In genomic region chr5:16418471-16418922, GRCh38 we compare ENCODE assay signal across 22 cellular contexts. TPM values are rescaled to one million over a fixed set of nuclear protein-coding genes. Genes with fewer than 3 reads are reported as not detected.
DNase-seq lines count a peak whose midpoint lies in the region; ATAC-seq, FAIRE-seq and TF ChIP-seq lines count a peak whose summit lies in the region.
"Had no signal": no experiment of that assay in that cellular context is flagged by ENCODE, and none has a peak within 500 bp of the region (broad histone marks: within the 10 kb centered on the region; RNA-seq: fewer than 3 reads in every experiment).

No MANE protein-coding gene starts in this region.

- H3K79me2 ChIP-seq in K562 (ENCODE audit: control insufficient read depth, insufficient read depth, low read length), result no peaks in the 10 kb centered on the region
- H3K79me2 ChIP-seq in keratinocyte (ENCODE audit: control insufficient read depth, insufficient read depth, low read length), result no peaks in the 10 kb centered on the region

- peak overlapping the region; percentile 27; the same call in 1 of the 3 replicates for H3K27ac ChIP-seq in K562 (ENCODE audit: extremely low read depth, low read depth, low read length)
- no peak overlapping the region for H3K27ac ChIP-seq in keratinocyte (ENCODE audit: control insufficient read depth, insufficient read depth, low read length)
- H3K27ac ChIP-seq: Peyer's patch, vagina had no signal

- FAIRE-seq in K562 (lab: Jason Lieb, UNC) (peak; percentile 97), keratinocyte (lab: Jason Lieb, UNC) (peak; percentile 32)
- FAIRE-seq: GM12878 had no signal

- peak; percentile 75 for DNase-seq in ELF-1 (ENCODE audit: low read depth, low spot score)
- DNase-seq in NCI-H526 treated with DMSO at 0.1 percent for 48 hours (lab: John Stamatoyannopoulos, UW), result peak; percentile 57
- DNase-seq in K562 (ENCODE audit: extremely low read depth in 1 of 4, low spot score in 3 of 4), result peak; percentile 90 to 96 (median 92)
- DNase-seq in keratinocyte (ENCODE audit: low read depth, low spot score), result no peak
- DNase-seq in UCSD-AML1 (lab: John Stamatoyannopoulos, UW; ENCODE audit: unreplicated experiment), result no peak
- DNase-seq: activated CD4-positive, alpha-beta T cell treated with anti-CD3 and anti-CD28 coated beads for 48 hours; activated CD8-positive, alpha-beta memory T cell treated with anti-CD3 and anti-CD28 coated beads, Interleukin-2, amount 50 U/mL, for 4 hours; activated effector memory CD4-positive, alpha-beta T cell treated with Interleukin-2 at 50 U/mL for 16 hours; caudate nucleus; foreskin fibroblast; KG1; kidney glomerular epithelial cell; NCI-H1930; NCI-H510A treated with DMSO at 0.1 percent for 48 hours; Peyer's patch; stimulated activated CD8-positive, alpha-beta memory T cell treated with anti-CD3 and anti-CD28 coated beads, Interleukin-4, amount 100 ng/mL, for 48 hours; substantia nigra had no signal

- in situ Hi-C loops in K562 (cut with MboI), result no loop called here

- CTCF ChIA-PET in K562 (lab: Yijun Ruan, JAX; ENCODE audit: low intra/inter-chr PET ratio), result no interaction called here

- H3K9me3 ChIP-seq in K562 (replicated peaks; ENCODE audit: control insufficient read depth, insufficient read depth, low read depth, low read length) (no peaks in the 10 kb centered on the region), keratinocyte (ENCODE audit: control insufficient read depth, low read depth, low read length) (no peaks in the 10 kb centered on the region)
- H3K9me3 ChIP-seq: Peyer's patch, vagina had no signal

- no peaks in the 10 kb centered on the region for H4K20me1 ChIP-seq in K562 (replicated peaks; ENCODE audit: control insufficient read depth, insufficient read depth, low read length)
- no peaks in the 10 kb centered on the region for H4K20me1 ChIP-seq in keratinocyte (ENCODE audit: control insufficient read depth, extremely low read depth, insufficient read depth, low read length)

- H3K4me2 ChIP-seq in K562 (ENCODE audit: insufficient read depth, low read length) (peak overlapping the region; percentile 32; the same call in 1 of the 2 replicates), keratinocyte (ENCODE audit: control insufficient read depth, extremely low read depth, insufficient read depth, low read depth, low read length) (no peak overlapping the region)

- peaks cover 13 to 15% of the 10 kb centered on the region in 2 experiments; a peak in 3 of 5 replicates for H3K4me1 ChIP-seq in K562 (replicated peaks in 1 of 2; ENCODE audit: control insufficient read depth in 2 of 2, insufficient read depth in 2 of 2, low read length in 2 of 2)
- peaks cover 5% of the 10 kb centered on the region for H3K4me1 ChIP-seq in keratinocyte (ENCODE audit: control insufficient read depth, extremely low read depth, insufficient read depth, low read length)
- H3K4me1 ChIP-seq: Peyer's patch, vagina had no signal

- H3K36me3 ChIP-seq in K562 (ENCODE audit: control insufficient read depth, insufficient read depth, low read length) (no peaks in the 10 kb centered on the region), keratinocyte (ENCODE audit: control insufficient read depth in 2 of 2, extremely low read depth in 1 of 2, insufficient read depth in 2 of 2, low read length in 2 of 2) (no peaks in the 10 kb centered on the region)
- H3K36me3 ChIP-seq: Peyer's patch, vagina had no signal

- no peak overlapping the region for H2AFZ ChIP-seq in K562 (ENCODE audit: low read depth, low read length)
- H2AFZ ChIP-seq in keratinocyte (ENCODE audit: control insufficient read depth, low read length), result peak overlapping the region; percentile 63

- TF ChIP-seq CTCF in K562 (IDR thresholded peaks at IDR 0.05 in 2 of 3, conservative IDR thresholded peaks at IDR 0.05 in 1 of 3; ENCODE audit: insufficient read depth in 2 of 3, low read depth in 1 of 3, low read length in 3 of 3) (no peak), keratinocyte (optimal IDR thresholded peaks at IDR 0.05 in 1 of 3, IDR thresholded peaks at IDR 0.05 in 1 of 3, conservative IDR thresholded peaks at IDR 0.05 in 1 of 3; ENCODE audit: extremely low read depth in 1 of 3, insufficient read depth in 2 of 3, low read length in 3 of 3) (no peak)

- H3K9me1 ChIP-seq in K562 (ENCODE audit: control insufficient read depth, insufficient read depth, low read length) (no peaks in the 10 kb centered on the region), keratinocyte (ENCODE audit: control insufficient read depth, extremely low read depth, insufficient read depth, low read length) (no peaks in the 10 kb centered on the region)

- POLR2A ChIA-PET in K562 (lab: Yijun Ruan, JAX), result interaction anchor here (0.6 to 1.2 kb wide), 7 partner anchors 9 to 727 kb away, joined by 3 to 11 read pairs (median 4); no protein-coding TSS in a partner anchor

- ATAC-seq in K562 (peak; percentile 99), GM21825 (IDR thresholded peaks at IDR 0.05; ENCODE audit: unreplicated experiment) (no peak), GM19395 (IDR thresholded peaks at IDR 0.05; ENCODE audit: unreplicated experiment) (no peak), HG03108 (IDR thresholded peaks at IDR 0.05; ENCODE audit: unreplicated experiment) (no peak)
- ATAC-seq: GM12878 had no signal

- peak; percentile 92 for TF ChIP-seq EP300 in K562 (IDR thresholded peaks at IDR 0.05; ENCODE audit: low read length)

- intact Hi-C loops in K562 (cut with micrococcal nuclease), result loop anchor here (2.0 kb wide), 1 partner anchor 46 kb away; the partner anchor contains the start of gene ZNF622

- H3K27me3 ChIP-seq in K562 (ENCODE audit: control insufficient read depth in 2 of 2, insufficient read depth in 2 of 2, low read length in 2 of 2) (0 out of 5 replicates have a peak, but pooled peaks cover 0 to 3% of the 10 kb centered on the region in 2 experiments), keratinocyte (ENCODE audit: control insufficient read depth, extremely low read depth, insufficient read depth, low read length) (no peaks in the 10 kb centered on the region)
- H3K27me3 ChIP-seq: Peyer's patch, vagina had no signal

- H3K9ac ChIP-seq in K562 (ENCODE audit: insufficient read depth in 1 of 2, low read depth in 2 of 2, low read length in 2 of 2), result no peak overlapping the region
- no peak overlapping the region for H3K9ac ChIP-seq in keratinocyte (ENCODE audit: control insufficient read depth, extremely low read depth, insufficient read depth, low read length)

- WGBS in K562 (ENCODE audit: insufficient coverage, low coverage, missing lambda C conversion rate), result 0% methylated on average over 4 of the region's 4 CpGs

- no TSS peak for BruUV-seq in K562 (replicated peaks; lab: Mats Ljungman, UMichigan)

- TF ChIP-seq POLR2A in K562 (conservative IDR thresholded peaks at IDR 0.05), result no peak

- H3K4me3 ChIP-seq in K562 (no peak overlapping the region), keratinocyte (ENCODE audit: control insufficient read depth in 2 of 3, extremely low read depth in 1 of 3, insufficient read depth in 2 of 3, low read depth in 1 of 3, low read length in 3 of 3) (no peak overlapping the region)
- H3K4me3 ChIP-seq: GM12878, Peyer's patch, vagina had no signal

- TF ChIP-seq RAD21 in K562 (CRISPR knock-in tag; conservative IDR thresholded peaks at IDR 0.05 in 1 of 2, IDR thresholded peaks at IDR 0.05 in 1 of 2), result peak in 1 of 2 experiments; percentile 17; a peak in 1 of 4 replicates

- dilution Hi-C loops in keratinocyte (cut with MboI; ENCODE audit: extremely low pct_ligation_motif_present, low sequenced_read_pairs), result no loop called here

TF ChIP-seq in K562, 482 proteins besides CTCF, POLR2A, EP300 and RAD21 (continues in another document):
- TF ChIP-seq YY1 (IDR thresholded peaks at IDR 0.05; ENCODE audit: borderline replicate concordance in 1 of 3, control insufficient read depth in 1 of 3, extremely low read depth in 1 of 3, insufficient read depth in 3 of 3, insufficient read length in 1 of 3, insufficient replicate concordance in 2 of 3, low read depth in 1 of 3, low read length in 2 of 3), result peak in 1 of 3 experiments; percentile 68
- no peak for TF ChIP-seq XRCC5 (IDR thresholded peaks at IDR 0.05; ENCODE audit: low read depth, low read length)
- TF ChIP-seq RBFOX2 (IDR thresholded peaks at IDR 0.05; ENCODE audit: low read depth, low read length), result no peak
- no peak for TF ChIP-seq RBM15 (IDR thresholded peaks at IDR 0.05; ENCODE audit: insufficient read depth, low read length)
- no peak for TF ChIP-seq NR2F6 (CRISPR knock-in tag; IDR thresholded peaks at IDR 0.05)

RNA-seq across cellular contexts. Expression of gene ZNF622, which starts 47.1 kb away (rescaled TPM):
- 10.3 and 10.4 TPM in 2 replicates for total RNA-seq in K562 (2011; cell fraction: chromatin; rRNA removed; ENCODE audit: low replicate concordance)
- total RNA-seq in K562 (2011; cell fraction: nucleolus; rRNA removed), result 10.4 and 12.8 TPM in 2 replicates
- total RNA-seq in K562 (2011; cell fraction: nucleoplasm; rRNA removed), result 9.8 and 10.2 TPM in 2 replicates
- total RNA-seq in K562 (2014; rRNA removed), result 51.5 and 59.8 TPM in 2 replicates
- total RNA-seq in K562 (2014; rRNA removed; fragmentation: Illumina TruSeq; extraction: Trizol), result 34.6 and 34.8 TPM in 2 replicates
- total RNA-seq in K562 (2015; rRNA removed; fragmentation: Illumina TruSeq; extraction: Trizol), result 46.0 and 47.7 TPM in 2 replicates
- 41.0 and 49.5 TPM in 2 replicates for total RNA-seq in K562 (2021)
- polyA plus RNA-seq in K562 (2011; rRNA removed), result 16.6 and 22.7 TPM in 2 replicates
- 14.7 and 18.1 TPM in 2 replicates for polyA plus RNA-seq in K562 (2011; cell fraction: cytosol; rRNA removed)
- polyA plus RNA-seq in K562 (2011; cell fraction: nucleus; rRNA removed), result 10.4 and 10.8 TPM in 2 replicates
- polyA plus RNA-seq in K562 (2012), result 41.3 and 41.8 TPM in 2 replicates
- 27.7 and 36.6 TPM in 2 replicates for polyA plus RNA-seq in K562 (2014; fragmentation: Illumina TruSeq; extraction: Trizol)
- 1 to 10 TPM; 9.6 TPM for polyA plus RNA-seq in K562 (2014; fragmentation: Nextera tagmentation; extraction: Ambion mirVana)
- polyA plus RNA-seq in K562 (2014; rRNA removed), result 32.3 and 36.8 TPM in 2 replicates
- 23.6 and 23.8 TPM in 2 replicates for polyA minus RNA-seq in K562 (2011; rRNA and poly(A)+ RNA removed)
- polyA minus RNA-seq in K562 (2011; cell fraction: cytosol; rRNA and poly(A)+ RNA removed), result 11.0 and 13.0 TPM in 2 replicates
- 16.6 and 21.2 TPM in 2 replicates for polyA minus RNA-seq in K562 (2011; cell fraction: nucleus; rRNA and poly(A)+ RNA removed)
- polyA plus RNA-seq in keratinocyte, result 19.8 to 23.1 TPM (median 22.6 TPM) in 3 replicates
- 107 TPM for polyA plus RNA-seq in keratinocyte (2011; ENCODE audit: low read depth)
- polyA plus RNA-seq in keratinocyte (2011; cell fraction: cytosol; rRNA removed), result 17.9 and 19.5 TPM in 2 replicates
- 27.8 and 33.5 TPM in 2 replicates for polyA plus RNA-seq in keratinocyte (2011; cell fraction: nucleus; rRNA removed)
- polyA plus RNA-seq in keratinocyte (2012; ENCODE audit: low replicate concordance), result 41.5 and 51.1 TPM in 2 replicates
- 6.1 to 10.3 TPM (median 8.5 TPM) in 3 replicates for polyA minus RNA-seq in keratinocyte
- 20.7 TPM for polyA minus RNA-seq in keratinocyte (2011; cell fraction: cytosol; rRNA and poly(A)+ RNA removed)
- polyA minus RNA-seq in keratinocyte (2011; cell fraction: nucleus; rRNA and poly(A)+ RNA removed), result 8.3 and 13.4 TPM in 2 replicates

Comparison
In these comparisons a context has a peak if more than half of its experiments do, and no peak if none do; other contexts are left out.
1. DNase-seq: peak in ELF-1 (single experiment), NCI-H526 treated with DMSO at 0.1 percent for 48 hours (single experiment) and K562 (4 of 4); none in keratinocyte (single experiment) and UCSD-AML1 (single experiment).